In genomic region chr2:73284296-73285161, GRCh38 we compare ENCODE assay signal across 1 cellular context.
TF ChIP-seq lines count a peak whose summit lies in the region.

Gene FBXO41 (minus strand): TSS chr2:73284478. CDS start chr2:73269630, 14,848 bp downstream.

TF ChIP-seq in WTC11, 78 proteins besides CTCF, POLR2A, EP300 and RAD21 (continued from another document):
- TF ChIP-seq ARID4B (CRISPR knock-in tag; IDR thresholded peaks at IDR 0.05; ENCODE audit: borderline replicate concordance) (0 out of 2 replicates have a peak, but pooled peaks have one; percentile 37), FOXP1 (CRISPR knock-in tag; IDR thresholded peaks at IDR 0.05; ENCODE audit: borderline replicate concordance) (peak; percentile 53; the same call in 1 of the 2 replicates), IRF2 (CRISPR knock-in tag; IDR thresholded peaks at IDR 0.05; ENCODE audit: borderline replicate concordance, low read depth) (no peak), AR (CRISPR knock-in tag; IDR thresholded peaks at IDR 0.05) (no peak), MYBL2 (CRISPR knock-in tag; IDR thresholded peaks at IDR 0.05) (no peak), ZBTB43 (CRISPR knock-in tag; IDR thresholded peaks at IDR 0.05) (0 out of 2 replicates have a peak, but pooled peaks have one; percentile 71), ERG (CRISPR knock-in tag; IDR thresholded peaks at IDR 0.05) (no peak), ETV6 (CRISPR knock-in tag; IDR thresholded peaks at IDR 0.05) (0 out of 2 replicates have a peak, but pooled peaks have one; percentile 29), GABPB1 (CRISPR knock-in tag; IDR thresholded peaks at IDR 0.05) (0 out of 2 replicates have a peak, but pooled peaks have one; percentile 10), ZNF263 (CRISPR knock-in tag; IDR thresholded peaks at IDR 0.05; ENCODE audit: low read depth) (peak; percentile 99), FOXK1 (CRISPR knock-in tag; IDR thresholded peaks at IDR 0.05) (peak; percentile 47; the same call in 1 of the 2 replicates), NFE2L1 (CRISPR knock-in tag; IDR thresholded peaks at IDR 0.05) (peak; percentile 43; the same call in 1 of the 2 replicates), SP1 (CRISPR knock-in tag; conservative IDR thresholded peaks at IDR 0.05) (peak; percentile 79), IRF1 (CRISPR knock-in tag; IDR thresholded peaks at IDR 0.05) (no peak), CREM (CRISPR knock-in tag; IDR thresholded peaks at IDR 0.05) (0 out of 2 replicates have a peak, but pooled peaks have one; percentile 32), ZNF138 (CRISPR knock-in tag; conservative IDR thresholded peaks at IDR 0.05) (no peak), ZNF121 (CRISPR knock-in tag; IDR thresholded peaks at IDR 0.05) (no peak), ELF4 (CRISPR knock-in tag; IDR thresholded peaks at IDR 0.05; ENCODE audit: low read depth) (peak; percentile 95; the same call in 1 of the 2 replicates), ZNF425 (CRISPR knock-in tag; conservative IDR thresholded peaks at IDR 0.05) (no peak), USF1 (CRISPR knock-in tag; IDR thresholded peaks at IDR 0.05) (peak; percentile 49; the same call in 1 of the 2 replicates), JUN (CRISPR knock-in tag; IDR thresholded peaks at IDR 0.05) (0 out of 2 replicates have a peak, but pooled peaks have one; percentile 41), CREB1 (CRISPR knock-in tag; IDR thresholded peaks at IDR 0.05) (no peak), EMX1 (CRISPR knock-in tag; IDR thresholded peaks at IDR 0.05) (no peak), USF2 (CRISPR knock-in tag; IDR thresholded peaks at IDR 0.05) (no peak), ZNF416 (CRISPR knock-in tag; IDR thresholded peaks at IDR 0.05) (no peak), NR3C1 (CRISPR knock-in tag; conservative IDR thresholded peaks at IDR 0.05; ENCODE audit: low read depth) (no peak), NFATC4 (CRISPR knock-in tag; IDR thresholded peaks at IDR 0.05) (no peak), ZNF232 (CRISPR knock-in tag; IDR thresholded peaks at IDR 0.05) (0 out of 2 replicates have a peak, but pooled peaks have one; percentile 49), RELA (CRISPR knock-in tag; IDR thresholded peaks at IDR 0.05; ENCODE audit: borderline replicate concordance) (no peak)
